28 cellular contexts compared by ENCODE assay signal in the genomic region with DNA sequence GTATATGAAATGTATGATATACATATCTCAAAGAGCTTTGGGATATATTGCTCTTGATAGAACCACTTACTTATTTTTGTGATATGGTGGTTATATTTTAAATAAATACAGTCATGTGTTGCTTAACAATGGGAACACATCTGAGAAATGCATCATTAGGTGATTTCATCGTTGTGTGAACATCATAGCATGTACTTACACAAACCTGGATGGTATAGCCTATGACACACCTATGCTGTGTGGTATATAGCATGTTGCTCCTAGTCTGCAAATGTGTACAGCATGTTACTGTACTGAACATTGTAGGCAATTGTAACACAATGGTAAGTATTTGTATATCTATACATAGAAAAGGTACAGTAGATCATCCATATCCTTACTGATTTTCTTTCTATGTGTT.
"Had no signal": no experiment of that assay in that cellular context is flagged by ENCODE, and none has a peak within 500 bp of the region (broad histone marks: within the 10 kb centered on the region; RNA-seq: fewer than 3 reads in every experiment).

No MANE protein-coding gene starts in this region.

- H3K9me3 ChIP-seq: left ventricle myocardium inferior, neutrophil, ovary, right atrium auricular region, right lobe of liver, stomach, testis, thyroid gland, uterus had no signal

- H3K4me1 ChIP-seq: neural progenitor cell, right lobe of liver, uterus had no signal

- ATAC-seq: natural killer cell; right lobe of liver; stimulated activated naive B cell treated with anti-CD40 and anti-IgM and Interleukin-4, amounts not matched to agents 10 μg/mL and 1 μg/mL and 100 μg/mL, for 72 hours; stimulated activated naive CD8-positive, alpha-beta T cell treated with anti-CD3 and anti-CD28 coated beads, Interleukin-15, Interleukin-2, amounts not matched to agents 100 U/mL and 50 U/mL, for 24 hours had no signal

- H3K27me3 ChIP-seq: neural progenitor cell, neutrophil, ovary, right atrium auricular region, right lobe of liver, stomach, testis, thyroid gland, uterus had no signal

- H3K9me3 Mint-ChIP-seq: natural killer cell had no signal

- H3K27ac ChIP-seq: left ventricle myocardium inferior, neural progenitor cell, neutrophil, ovary, right atrium auricular region, right lobe of liver, stomach, testis, thyroid gland, uterus had no signal

- H3K27ac Mint-ChIP-seq: mesothelial cell of epicardium; natural killer cell; nephron progenitor cell; neural progenitor cell; progenitor cell of endocrine pancreas; stimulated activated naive B cell treated with anti-CD40 and anti-IgM and Interleukin-4, amounts not matched to agents 10 μg/mL and 1 μg/mL and 100 μg/mL, for 72 hours had no signal

- H3K9ac ChIP-seq: neural progenitor cell had no signal

- H2AFZ ChIP-seq: neural progenitor cell had no signal

- H3K4me3 ChIP-seq: left ventricle myocardium inferior, lung, neural progenitor cell, ovary, right atrium auricular region, right lobe of liver, smooth muscle cell, stomach, testis, thyroid gland, uterus had no signal

- H3K4me3 Mint-ChIP-seq: mesothelial cell of epicardium; natural killer cell; nephron progenitor cell; neural progenitor cell; stimulated activated naive B cell treated with anti-CD40 and anti-IgM and Interleukin-4, amounts not matched to agents 10 μg/mL and 1 μg/mL and 100 μg/mL, for 72 hours had no signal

- H3K4me1 Mint-ChIP-seq: mesothelial cell of epicardium, nephron progenitor cell, neural progenitor cell had no signal

- DNase-seq: hypothalamus; islet precursor cell; left ventricle myocardium inferior; mesendoderm; naive B cell; natural killer cell; nephron progenitor cell; occipital lobe; ovary; right lobe of liver; stimulated activated CD4-positive, alpha-beta T cell treated with anti-CD3 and anti-CD28 coated beads, Interleukin-1b, Interleukin-23, amount 100 ng/mL, for 48 hours; stimulated activated CD4-positive, alpha-beta T cell treated with anti-CD3 and anti-CD28 coated beads, Interleukin-2, amount 100 ng/mL, for 48 hours; stimulated activated CD4-positive, alpha-beta T cell treated with anti-CD3 and anti-CD28 coated beads, Interleukin-4, amount 100 ng/mL, for 4 hours; stimulated activated CD8-positive, alpha-beta memory T cell treated with anti-CD3 and anti-CD28 coated beads, Interleukin-4, amount 100 ng/mL, for 48 hours; stimulated activated naive B cell treated with anti-CD40 and anti-IgM and Interleukin-4, amounts not matched to agents 10 μg/mL and 1 μg/mL and 100 μg/mL, for 72 hours; stimulated activated naive CD8-positive, alpha-beta T cell treated with anti-CD3 and anti-CD28 coated beads, Interleukin-15, Interleukin-2, amounts not matched to agents 100 U/mL and 50 U/mL, for 24 hours; stomach; testis; thyroid gland; trophoblast cell; uterus had no signal

- H3K4me2 ChIP-seq: neural progenitor cell, smooth muscle cell had no signal

- H3K36me3 ChIP-seq: neural progenitor cell, ovary, uterus had no signal
